ENCODE assay signal across 11 cellular contexts in genomic region chr16:23518435-23518891, GRCh38. TPM values are rescaled to one million over a fixed set of nuclear protein-coding genes. Genes with fewer than 3 reads are reported as not detected.
DNase-seq lines count a peak whose midpoint lies in the region; ATAC-seq and TF ChIP-seq lines count a peak whose summit lies in the region.
"Had no signal": no experiment of that assay in that cellular context is flagged by ENCODE, and none has a peak within 500 bp of the region (broad histone marks: within the 10 kb centered on the region; RNA-seq: fewer than 3 reads in every experiment).

No MANE protein-coding gene starts in this region.

- POLR2A ChIA-PET in PC-3 (lab: Charles Lee; ENCODE audit: unreplicated experiment) (no interaction called here), Caco-2 (lab: Charles Lee) (no interaction called here)

- ATAC-seq in GM19397 (IDR thresholded peaks at IDR 0.05; ENCODE audit: unreplicated experiment), result peak; percentile 47
- peak; percentile 46 for ATAC-seq in HG02981 (IDR thresholded peaks at IDR 0.05; ENCODE audit: unreplicated experiment)
- peak; percentile 64 for ATAC-seq in PC-3
- peak; percentile 54 to 55 for ATAC-seq in naive B cell (ENCODE audit: low read depth in 2 of 2)
- ATAC-seq in left ventricle myocardium superior, result no peak
- ATAC-seq: GM23338 had no signal

- TF ChIP-seq CTCF in PC-3 (conservative IDR thresholded peaks at IDR 0.05; ENCODE audit: low read depth, low read length), result no peak
- no peak for TF ChIP-seq CTCF in Caco-2 (IDR thresholded peaks at IDR 0.05; ENCODE audit: insufficient read depth in 1 of 2, low read depth in 1 of 2, low read length in 1 of 2, severe bottlenecking in 1 of 2, unreplicated experiment in 1 of 2)

- no peaks in the 10 kb centered on the region for H4K20me1 ChIP-seq in PC-3 (ENCODE audit: low read length)

- peak overlapping the region; percentile 55 to 94 (median 77) for H3K4me3 Mint-ChIP-seq in naive B cell
- H3K4me3 Mint-ChIP-seq in Caco-2 (ENCODE audit: unreplicated experiment), result no peak overlapping the region
- H3K4me3 Mint-ChIP-seq: GM23338 had no signal

- DNase-seq in PC-3, result peak; percentile 40
- peak; percentile 76 for DNase-seq in naive B cell
- no peak for DNase-seq in activated naive CD4-positive, alpha-beta T cell treated with anti-CD3 and anti-CD28 coated beads, Interleukin-2, amount 50 U/mL, for 16 hours
- DNase-seq in left ventricle myocardium superior, result no peak
- DNase-seq in Caco-2, result no peak
- DNase-seq: NCI-H510A treated with DMSO at 0.1 percent for 48 hours; stimulated activated CD4-positive, alpha-beta T cell treated with anti-CD3 and anti-CD28 coated beads, Interleukin-4, amount 100 ng/mL, for 24 hours; transverse colon had no signal

- peaks cover 2% of the 10 kb centered on the region; the same call in 1 of the 2 replicates for H3K36me3 ChIP-seq in PC-3 (ENCODE audit: low read depth, low read length)
- H3K36me3 ChIP-seq in Caco-2 (ENCODE audit: control insufficient read depth, insufficient read depth, low read length), result peaks cover 1% of the 10 kb centered on the region; the same call in 1 of the 2 replicates

- H3K4me1 Mint-ChIP-seq in naive B cell, result peaks cover 37 to 74% (median 69%) of the 10 kb centered on the region in 3 donors
- H3K4me1 Mint-ChIP-seq in Caco-2 (ENCODE audit: low read depth, unreplicated experiment), result no peaks in the 10 kb centered on the region
- H3K4me1 Mint-ChIP-seq: GM23338 had no signal

- H3K4me3 ChIP-seq in PC-3 (ENCODE audit: low read length) (no peak overlapping the region), Caco-2 (ENCODE audit: low read depth, low read length) (no peak overlapping the region)
- H3K4me3 ChIP-seq: GM23338, transverse colon had no signal

- no peak overlapping the region for H2AFZ ChIP-seq in PC-3 (ENCODE audit: low read length)
- H2AFZ ChIP-seq: GM23338 had no signal

- H3K36me3 Mint-ChIP-seq in naive B cell, result peaks cover 0 to 10% of the 10 kb centered on the region in 2 donors
- H3K36me3 Mint-ChIP-seq in Caco-2 (ENCODE audit: insufficient read depth, unreplicated experiment), result peaks cover 45% of the 10 kb centered on the region

- BruUV-seq in PC-3 (replicated peaks; lab: Mats Ljungman, UMichigan) (no TSS peak), Caco-2 (replicated peaks; lab: Mats Ljungman, UMichigan) (no TSS peak)

- no peak overlapping the region for H3K9ac ChIP-seq in PC-3 (ENCODE audit: low read length)

- H3K79me2 ChIP-seq in PC-3 (ENCODE audit: low read length), result no peaks in the 10 kb centered on the region

- H3K27ac Mint-ChIP-seq in naive B cell (peak overlapping the region; percentile 86 to 100 (median 98)), Caco-2 (ENCODE audit: unreplicated experiment) (no peak overlapping the region)
- H3K27ac Mint-ChIP-seq: GM23338 had no signal

- H3K27me3 Mint-ChIP-seq in naive B cell (no peaks in the 10 kb centered on the region), Caco-2 (ENCODE audit: insufficient read depth, unreplicated experiment) (no peaks in the 10 kb centered on the region)

- H3K27ac ChIP-seq in PC-3 (ENCODE audit: low read length), result no peak overlapping the region

- no peaks in the 10 kb centered on the region for H3K9me3 ChIP-seq in PC-3 (ENCODE audit: low read length)
- no peaks in the 10 kb centered on the region for H3K9me3 ChIP-seq in Caco-2
- H3K9me3 ChIP-seq: transverse colon had no signal

- H3K9me3 Mint-ChIP-seq in naive B cell (peaks cover 0 to 8% (median 0%) of the 10 kb centered on the region in 7 donors), Caco-2 (ENCODE audit: unreplicated experiment) (no peaks in the 10 kb centered on the region)
- H3K9me3 Mint-ChIP-seq: GM23338 had no signal

- CTCF ChIA-PET in PC-3 (lab: Charles Lee), result no interaction called here
- CTCF ChIA-PET in Caco-2 (lab: Charles Lee), result no interaction called here

- intact Hi-C loops in PC-3 (cut with micrococcal nuclease), result no loop called here
- intact Hi-C loops in left ventricle myocardium superior (cut with micrococcal nuclease), result no loop called here
- intact Hi-C loops in Caco-2 (cut with micrococcal nuclease; ENCODE audit: unreplicated experiment), result no loop called here

- H3K4me1 ChIP-seq in PC-3 (ENCODE audit: insufficient read depth, low read length), result peaks cover 8% of the 10 kb centered on the region
- no peaks in the 10 kb centered on the region for H3K4me1 ChIP-seq in Caco-2

- no peaks in the 10 kb centered on the region for H3F3A ChIP-seq in PC-3 (ENCODE audit: low read length, unreplicated experiment)

- no peaks in the 10 kb centered on the region for H3K9me2 ChIP-seq in PC-3 (replicated peaks; ENCODE audit: low read length)

- no peaks in the 10 kb centered on the region for H3K27me3 ChIP-seq in PC-3 (ENCODE audit: low read length)
- no peaks in the 10 kb centered on the region for H3K27me3 ChIP-seq in Caco-2 (replicated peaks; ENCODE audit: control insufficient read depth, insufficient read depth, low read length)
- H3K27me3 ChIP-seq: transverse colon had no signal

- H3K4me2 ChIP-seq in PC-3 (ENCODE audit: low read length), result no peak overlapping the region
- H3K4me2 ChIP-seq: GM23338 had no signal

RNA-seq across cellular contexts. Expression of gene GGA2, which starts 8.2 kb away (rescaled TPM):
- total RNA-seq in PC-3 (2014; rRNA removed) (26.5 and 29.0 TPM in 2 replicates), left ventricle myocardium superior (52.1 TPM), Caco-2 (2022) (92.7 and 93.4 TPM in 2 replicates)
- 100 to 1,000 TPM; 154 to 303 (median 222) TPM for polyA plus RNA-seq in naive B cell (ENCODE audit: low read depth in 6 of 6)

RNA-seq across cellular contexts. Expression of gene EARS2, which starts 38.7 kb away (rescaled TPM):
- total RNA-seq in PC-3 (2014; rRNA removed), result 23.7 and 31.6 TPM in 2 replicates
- polyA plus RNA-seq in naive B cell (ENCODE audit: low read depth in 6 of 6), result 10 to 100 TPM in 2 of 6 donors, 1 to 10 TPM in 4; 3.8 to 15.0 (median 8.2) TPM
- 22.0 TPM for total RNA-seq in left ventricle myocardium superior
- 29.6 and 32.4 TPM in 2 replicates for total RNA-seq in Caco-2 (2022)

RNA-seq across cellular contexts. Expression of gene UBFD1, which starts 39.1 kb away (rescaled TPM):
- total RNA-seq in PC-3 (2014; rRNA removed), result 69.7 and 85.3 TPM in 2 replicates
- 10 to 100 TPM in 5 of 6 donors, 1 to 10 TPM in 1; 8.8 to 20.1 (median 12.7) TPM for polyA plus RNA-seq in naive B cell (ENCODE audit: low read depth in 6 of 6)
- 73.8 TPM for total RNA-seq in left ventricle myocardium superior
- total RNA-seq in Caco-2 (2022), result 78.6 and 83.1 TPM in 2 replicates

Comparison
In these comparisons a context has a peak if more than half of its experiments do, and no peak if none do; other contexts are left out.
1. DNase-seq: peak in PC-3 (single experiment) and naive B cell (single experiment); none in activated naive CD4-positive, alpha-beta T cell treated with anti-CD3 and anti-CD28 coated beads, Interleukin-2, amount 50 U/mL, for 16 hours (single experiment), left ventricle myocardium superior (single experiment) and Caco-2 (0 of 2).